ENCODE assay signal across 22 cellular contexts in the genomic region with DNA sequence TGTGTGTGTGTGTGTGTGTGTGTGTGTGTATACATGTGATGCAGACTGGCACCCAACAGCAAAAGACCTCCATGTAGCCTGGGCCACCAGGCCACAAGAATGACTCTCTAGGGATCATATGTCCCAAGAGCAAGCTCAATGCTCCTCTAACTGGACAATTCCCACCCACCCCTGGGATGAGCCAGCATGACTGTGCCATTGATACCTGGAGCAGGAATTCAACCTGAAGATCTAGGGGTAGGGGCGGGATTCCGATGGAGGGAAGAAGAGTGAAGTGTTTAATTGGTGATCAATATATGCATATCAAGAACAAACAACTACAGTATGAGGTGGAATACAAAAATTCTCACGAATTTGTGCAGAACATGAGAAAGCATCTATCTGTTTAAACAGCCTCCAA.
A peak's percentile ranks its signal among the peaks of the same experiment; 100 is the strongest.
DNase-seq lines count a peak whose midpoint lies in the region; ATAC-seq and TF ChIP-seq lines count a peak whose summit lies in the region.
"Had no signal": no experiment of that assay in that cellular context is flagged by ENCODE, and none has a peak within 500 bp of the region (broad histone marks: within the 10 kb centered on the region; RNA-seq: fewer than 3 reads in every experiment).

No MANE protein-coding gene starts in this region.

- TF ChIP-seq CTCF in RWPE2 (IDR thresholded peaks at IDR 0.05; ENCODE audit: poor library complexity, severe bottlenecking) = no peak
- TF ChIP-seq CTCF in endothelial cell (IDR thresholded peaks at IDR 0.05; ENCODE audit: unreplicated experiment) = no peak
- TF ChIP-seq CTCF in suprapubic skin (IDR thresholded peaks at IDR 0.05) = no peak

- no peaks in the 10 kb centered on the region for H3K9me3 ChIP-seq in RWPE2 (ENCODE audit: severe bottlenecking)
- H3K9me3 ChIP-seq in mesenchymal stem cell (ENCODE audit: control insufficient read depth, low read length) = no peaks in the 10 kb centered on the region
- no peaks in the 10 kb centered on the region for H3K9me3 ChIP-seq in suprapubic skin

- H3K4ac ChIP-seq in mesenchymal stem cell (ENCODE audit: low read depth in 1 of 2, low read length in 2 of 2) = peak overlapping the region in 1 of 2 experiments; percentile 35

- H2BK5ac ChIP-seq in mesenchymal stem cell (ENCODE audit: low read depth, low read length, poor library complexity, severe bottlenecking) = no peak overlapping the region

- no peak overlapping the region for H2BK15ac ChIP-seq in mesenchymal stem cell (ENCODE audit: low read depth, poor library complexity, severe bottlenecking)

- H4K8ac ChIP-seq in mesenchymal stem cell (ENCODE audit: low read length) = peak overlapping the region; percentile 32

- no peak for TF ChIP-seq POLR2A in suprapubic skin (IDR thresholded peaks at IDR 0.05)

- H3K36me3 Mint-ChIP-seq in endothelial cell (ENCODE audit: low read depth, unreplicated experiment) = peaks cover 2% of the 10 kb centered on the region

- H2BK12ac ChIP-seq in mesenchymal stem cell (ENCODE audit: low read length in 2 of 2) = no peak overlapping the region

- no peak overlapping the region for H3K18ac ChIP-seq in mesenchymal stem cell (ENCODE audit: low read depth in 1 of 2, low read length in 2 of 2)

- H4K91ac ChIP-seq in mesenchymal stem cell (ENCODE audit: low read length) = no peak overlapping the region

- H3K79me1 ChIP-seq in mesenchymal stem cell (replicated peaks; ENCODE audit: low read length, poor library complexity, severe bottlenecking) = no peaks in the 10 kb centered on the region

- no peak overlapping the region for H3K4me2 ChIP-seq in mesenchymal stem cell (ENCODE audit: low read length, poor library complexity, severe bottlenecking)
- H3K4me2 ChIP-seq: BLaER1, GM23338, KMS-11 had no signal

- no peak overlapping the region for H3K23ac ChIP-seq in mesenchymal stem cell (ENCODE audit: low read length in 2 of 2)

- H3K27me3 ChIP-seq in RWPE2 (ENCODE audit: insufficient read depth, poor library complexity, severe bottlenecking) (no peaks in the 10 kb centered on the region), mesenchymal stem cell (ENCODE audit: control insufficient read depth in 1 of 2, insufficient read depth in 1 of 2, low read length in 2 of 2) (no peaks in the 10 kb centered on the region), suprapubic skin (no peaks in the 10 kb centered on the region)
- H3K27me3 ChIP-seq: BLaER1 had no signal

- no peak overlapping the region for H3K4me3 ChIP-seq in RWPE2 (ENCODE audit: severe bottlenecking)
- no peak overlapping the region for H3K4me3 ChIP-seq in mesenchymal stem cell (ENCODE audit: insufficient read depth in 1 of 2, low read depth in 1 of 2, low read length in 2 of 2)
- H3K4me3 ChIP-seq in suprapubic skin = no peak overlapping the region
- H3K4me3 ChIP-seq: BLaER1, GM23338 had no signal

- H2BK120ac ChIP-seq in mesenchymal stem cell (ENCODE audit: low read depth, low read length) = no peak overlapping the region

- TF ChIP-seq EP300 in suprapubic skin (IDR thresholded peaks at IDR 0.05) = no peak

- no peak overlapping the region for H3K4me3 Mint-ChIP-seq in endothelial cell (ENCODE audit: unreplicated experiment)
- H3K4me3 Mint-ChIP-seq: CD4-positive, alpha-beta T cell; GM23338 had no signal

- H3K36me3 ChIP-seq in RWPE2 (ENCODE audit: low read depth) (no peaks in the 10 kb centered on the region), mesenchymal stem cell (ENCODE audit: control insufficient read depth in 1 of 2, insufficient read depth in 2 of 2, low read depth in 1 of 2, low read length in 2 of 2) (no peaks in the 10 kb centered on the region), suprapubic skin (no peaks in the 10 kb centered on the region)
- H3K36me3 ChIP-seq: BLaER1 had no signal

- 100% methylated on average over 1 of the region's 3 CpGs for WGBS in mesenchymal stem cell
- 89% methylated on average over 3 of the region's 3 CpGs for WGBS in suprapubic skin

- no peak overlapping the region for H2AK5ac ChIP-seq in mesenchymal stem cell (ENCODE audit: low read length, severe bottlenecking)

- H3K27me3 Mint-ChIP-seq in endothelial cell (ENCODE audit: unreplicated experiment) = peaks cover 5% of the 10 kb centered on the region
- H3K27me3 Mint-ChIP-seq: CD4-positive, alpha-beta T cell had no signal

- peak overlapping the region; percentile 57 for H3K27ac Mint-ChIP-seq in endothelial cell (ENCODE audit: unreplicated experiment)
- H3K27ac Mint-ChIP-seq: CD4-positive, alpha-beta T cell; GM23338 had no signal

- no peaks in the 10 kb centered on the region for H3K9me3 Mint-ChIP-seq in endothelial cell (ENCODE audit: unreplicated experiment)
- H3K9me3 Mint-ChIP-seq: CD4-positive, alpha-beta T cell; GM23338 had no signal

- no peak overlapping the region for H2AFZ ChIP-seq in mesenchymal stem cell (ENCODE audit: low read depth, low read length)
- H2AFZ ChIP-seq: GM23338 had no signal

- H3K27ac ChIP-seq in RWPE2 (ENCODE audit: poor library complexity, severe bottlenecking) (peak overlapping the region; percentile 90), mesenchymal stem cell (ENCODE audit: low read length, poor library complexity, severe bottlenecking) (no peak overlapping the region), suprapubic skin (peak overlapping the region; percentile 76)
- H3K27ac ChIP-seq: BLaER1, KMS-11 had no signal

- H3K9ac ChIP-seq in mesenchymal stem cell (ENCODE audit: low read length) = no peak overlapping the region
- H3K9ac ChIP-seq: BLaER1, KMS-11 had no signal

- no peak overlapping the region for H3K14ac ChIP-seq in mesenchymal stem cell (ENCODE audit: low read length in 2 of 2)

- DNase-seq in RWPE2 (ENCODE audit: low spot score) = no peak
- DNase-seq in endothelial cell (ENCODE audit: low spot score) = no peak
- DNase-seq in mesenchymal stem cell = no peak
- no peak for DNase-seq in suprapubic skin (ENCODE audit: low spot score in 2 of 2)
- DNase-seq in AML-193 (lab: John Stamatoyannopoulos, UW) = no peak
- no peak for DNase-seq in T1000 (lab: John Stamatoyannopoulos, UW)
- DNase-seq: CD4-positive, alpha-beta T cell; COR-L47; DMS79; HCEC 1CT; IMR-90; NCI-H1694; NCI-H2081; NCI-H2171; NCI-H345; NCI-H524; NCI-H774; NK-92 treated with Interleukin-12 subunit alpha and Interleukin-12 subunit beta, amount 100 ng/mL, for 24 hours had no signal

- H3K4me1 ChIP-seq in RWPE2 (ENCODE audit: insufficient read depth, poor library complexity, severe bottlenecking) = peaks cover 44% of the 10 kb centered on the region
- no peaks in the 10 kb centered on the region for H3K4me1 ChIP-seq in mesenchymal stem cell (ENCODE audit: control insufficient read depth, insufficient read depth, low read depth, low read length)
- peaks cover 23% of the 10 kb centered on the region for H3K4me1 ChIP-seq in suprapubic skin
- H3K4me1 ChIP-seq: BLaER1 had no signal

- H3K4me1 Mint-ChIP-seq in endothelial cell (ENCODE audit: unreplicated experiment) = peaks cover 17% of the 10 kb centered on the region

- no peak for ATAC-seq in RWPE2 (ENCODE audit: low read depth)
- no peak for ATAC-seq in HG03457 (IDR thresholded peaks at IDR 0.05; ENCODE audit: unreplicated experiment)
- ATAC-seq: GM23338 had no signal
